In genomic region chr1:28835237-28835650, GRCh38 we compare ENCODE assay signal across 15 cellular contexts. TPM values are rescaled to one million over a fixed set of nuclear protein-coding genes. Genes with fewer than 3 reads are reported as not detected.
A peak's percentile ranks its signal among the peaks of the same experiment; 100 is the strongest.
DNase-seq lines count a peak whose midpoint lies in the region; ATAC-seq and TF ChIP-seq lines count a peak whose summit lies in the region.
"Had no signal": no experiment of that assay in that cellular context is flagged by ENCODE, and none has a peak within 500 bp of the region (broad histone marks: within the 10 kb centered on the region; RNA-seq: fewer than 3 reads in every experiment).

No MANE protein-coding gene starts in this region.

- H3K27ac ChIP-seq in right cardiac atrium (ENCODE audit: low read length), result no peak overlapping the region
- no peak overlapping the region for H3K27ac ChIP-seq in suprapubic skin
- H3K27ac ChIP-seq: gastrocnemius medialis, HL-60, spleen had no signal

- peak; percentile 87 for ATAC-seq in left ventricle myocardium superior
- ATAC-seq in right cardiac atrium, result no peak
- ATAC-seq in WTC11, result no peak
- no peak for ATAC-seq in HG02852 (IDR thresholded peaks at IDR 0.05; ENCODE audit: unreplicated experiment)
- ATAC-seq in stimulated activated naive CD8-positive, alpha-beta T cell treated with anti-CD3 and anti-CD28 coated beads, Interleukin-15, amount 100 ng/mL, for 72 hours, result no peak
- no peak for ATAC-seq in GM18868 (IDR thresholded peaks at IDR 0.05; ENCODE audit: unreplicated experiment)
- ATAC-seq: gastrocnemius medialis had no signal

- no peaks in the 10 kb centered on the region for H3K27me3 Mint-ChIP-seq in WTC11 (ENCODE audit: low read depth)
- H3K27me3 Mint-ChIP-seq in stimulated activated naive CD8-positive, alpha-beta T cell treated with anti-CD3 and anti-CD28 coated beads, Interleukin-15, amount 100 ng/mL, for 72 hours, result peaks cover 8% of the 10 kb centered on the region

- CTCF ChIA-PET in WTC11 (lab: Charles Lee), result interaction anchor here (0.6 to 3.0 kb wide), 4 partner anchors 11 to 50 kb away, joined by 3 to 21 read pairs (median 3); no protein-coding TSS in a partner anchor

- TF ChIP-seq CTCF in WTC11 (IDR thresholded peaks at IDR 0.05) (no peak), suprapubic skin (IDR thresholded peaks at IDR 0.05) (no peak)

- TF ChIP-seq EP300 in suprapubic skin (IDR thresholded peaks at IDR 0.05), result no peak

- DNase-seq in left ventricle myocardium superior (no peak), right cardiac atrium (no peak), NCI-H2196 treated with DMSO at 0.1 percent for 48 hours (lab: John Stamatoyannopoulos, UW; ENCODE audit: unreplicated experiment) (peak; percentile 89), WTC11 (ENCODE audit: low spot score) (no peak), suprapubic skin (ENCODE audit: low spot score in 2 of 2) (no peak)
- DNase-seq in stimulated activated naive CD8-positive, alpha-beta T cell treated with anti-CD3 and anti-CD28 coated beads, Interleukin-15, amount 100 ng/mL, for 72 hours, result no peak
- DNase-seq: gastrocnemius medialis, occipital lobe, spleen had no signal

- intact Hi-C loops in left ventricle myocardium superior (cut with micrococcal nuclease) (no loop called here), right cardiac atrium (cut with DNase I) (no loop called here)

- H3K36me3 ChIP-seq in suprapubic skin, result no peaks in the 10 kb centered on the region
- H3K36me3 ChIP-seq: gastrocnemius medialis, spleen had no signal

- no peak overlapping the region for H3K4me3 ChIP-seq in right cardiac atrium (ENCODE audit: low read length)
- H3K4me3 ChIP-seq in suprapubic skin, result no peak overlapping the region
- H3K4me3 ChIP-seq: gastrocnemius medialis, spleen had no signal

- no peaks in the 10 kb centered on the region for H3K4me1 Mint-ChIP-seq in WTC11
- H3K4me1 Mint-ChIP-seq in stimulated activated naive CD8-positive, alpha-beta T cell treated with anti-CD3 and anti-CD28 coated beads, Interleukin-15, amount 100 ng/mL, for 72 hours, result no peaks in the 10 kb centered on the region
- H3K4me1 Mint-ChIP-seq: activated naive CD4-positive, alpha-beta T cell treated with anti-CD3 and anti-CD28 coated beads, Interleukin-2, amount 50 U/mL, for 24 hours had no signal

- TF ChIP-seq POLR2A in suprapubic skin (IDR thresholded peaks at IDR 0.05), result no peak

- H3K27me3 ChIP-seq in right cardiac atrium (ENCODE audit: control insufficient read depth, insufficient read depth) (no peaks in the 10 kb centered on the region), suprapubic skin (peaks cover 8% of the 10 kb centered on the region)
- H3K27me3 ChIP-seq: gastrocnemius medialis had no signal

- H3K36me3 Mint-ChIP-seq in WTC11, result no peaks in the 10 kb centered on the region
- H3K36me3 Mint-ChIP-seq: activated naive CD4-positive, alpha-beta T cell treated with anti-CD3 and anti-CD28 coated beads, Interleukin-2, amount 50 U/mL, for 24 hours had no signal

- WGBS in right cardiac atrium, result 37% methylated on average over 4 of the region's 4 CpGs
- 30% methylated on average over 4 of the region's 4 CpGs for WGBS in suprapubic skin

- H3K4me1 ChIP-seq in right cardiac atrium (ENCODE audit: control insufficient read depth, insufficient read depth, low read length), result no peaks in the 10 kb centered on the region
- no peaks in the 10 kb centered on the region for H3K4me1 ChIP-seq in suprapubic skin
- H3K4me1 ChIP-seq: gastrocnemius medialis, spleen had no signal

- H3K9me3 ChIP-seq in right cardiac atrium (ENCODE audit: control insufficient read depth, low read length) (no peaks in the 10 kb centered on the region), suprapubic skin (no peaks in the 10 kb centered on the region)
- H3K9me3 ChIP-seq: gastrocnemius medialis, spleen had no signal

- POLR2A ChIA-PET in WTC11 (lab: Charles Lee), result no interaction called here

- peak overlapping the region; percentile 33; the same call in 1 of the 2 replicates for H3K27ac Mint-ChIP-seq in WTC11
- peak overlapping the region in 1 of 2 donors; percentile 86 for H3K27ac Mint-ChIP-seq in stimulated activated naive CD8-positive, alpha-beta T cell treated with anti-CD3 and anti-CD28 coated beads, Interleukin-15, amount 100 ng/mL, for 72 hours
- H3K27ac Mint-ChIP-seq: activated naive CD4-positive, alpha-beta T cell treated with anti-CD3 and anti-CD28 coated beads, Interleukin-2, amount 50 U/mL, for 24 hours had no signal

- H3K4me3 Mint-ChIP-seq in WTC11, result no peak overlapping the region
- no peak overlapping the region for H3K4me3 Mint-ChIP-seq in stimulated activated naive CD8-positive, alpha-beta T cell treated with anti-CD3 and anti-CD28 coated beads, Interleukin-15, amount 100 ng/mL, for 72 hours
- H3K4me3 Mint-ChIP-seq: activated naive CD4-positive, alpha-beta T cell treated with anti-CD3 and anti-CD28 coated beads, Interleukin-2, amount 50 U/mL, for 24 hours had no signal

- H3K9me3 Mint-ChIP-seq in WTC11, result no peaks in the 10 kb centered on the region; the same call in 1 of the 2 replicates
- no peaks in the 10 kb centered on the region for H3K9me3 Mint-ChIP-seq in stimulated activated naive CD8-positive, alpha-beta T cell treated with anti-CD3 and anti-CD28 coated beads, Interleukin-15, amount 100 ng/mL, for 72 hours
- H3K9me3 Mint-ChIP-seq: activated naive CD4-positive, alpha-beta T cell treated with anti-CD3 and anti-CD28 coated beads, Interleukin-2, amount 50 U/mL, for 24 hours had no signal

TF ChIP-seq in WTC11, 78 proteins besides CTCF, POLR2A, EP300 and RAD21:
- TF ChIP-seq GRHL2 (CRISPR knock-in tag; IDR thresholded peaks at IDR 0.05; ENCODE audit: insufficient replicate concordance, severe bottlenecking) (no peak), TEAD4 (CRISPR knock-in tag; IDR thresholded peaks at IDR 0.05) (no peak), ZBTB43 (CRISPR knock-in tag; IDR thresholded peaks at IDR 0.05) (no peak), ESRRA (CRISPR knock-in tag; IDR thresholded peaks at IDR 0.05; ENCODE audit: borderline replicate concordance) (no peak), CDX4 (CRISPR knock-in tag; IDR thresholded peaks at IDR 0.05; ENCODE audit: borderline replicate concordance) (no peak), ZNF317 (CRISPR knock-in tag; IDR thresholded peaks at IDR 0.05; ENCODE audit: borderline replicate concordance, low read depth) (no peak), CBFB (CRISPR knock-in tag; IDR thresholded peaks at IDR 0.05; ENCODE audit: low read depth) (no peak)

RNA-seq across cellular contexts. Expression of gene OPRD1, which starts 23.3 kb away (rescaled TPM):
- total RNA-seq in left ventricle myocardium superior (not detected), right cardiac atrium (not detected), WTC11 (2021) (2.2 to 3.1 TPM (median 2.5 TPM) in 3 replicates), suprapubic skin (not detected)
- under 0.01 TPM for polyA plus RNA-seq in right cardiac atrium
- total RNA-seq: H4, mesenteric fat pad, spleen had no signal
- polyA plus RNA-seq: spleen had no signal
